In genomic region chr2:143442203-143442602, GRCh38 we compare ENCODE assay signal across 16 cellular contexts.
"Had no signal": no experiment of that assay in that cellular context is flagged by ENCODE, and none has a peak within 500 bp of the region (broad histone marks: within the 10 kb centered on the region; RNA-seq: fewer than 3 reads in every experiment).

No MANE protein-coding gene starts in this region.

- H3K27ac Mint-ChIP-seq: activated naive CD8-positive, alpha-beta T cell treated with anti-CD3 and anti-CD28 coated beads, Interleukin-2, amount 50 U/mL, for 24 hours; activated T-helper 1 cell treated with anti-CD3 and anti-CD28 coated beads, Interleukin-12 subunit alpha, Interleukin-12 subunit beta, Interleukin-2, Interleukin-4 antibody, amounts not matched to agents 30 ng/mL and 10 ng/mL and 1 ng/mL, durations not matched to agents 14 hours and 24 hours and 36 hours; dendritic cell treated with granulocyte-macrophage colony-stimulating factor and Interleukin-4, amounts not matched to agents 40 ng/mL and 50 ng/mL, for 4 days; stimulated activated effector memory CD8-positive, alpha-beta T cell treated with anti-CD3 and anti-CD28 coated beads, Interleukin-12 subunit alpha, Interleukin-12 subunit beta, amount 100 ng/mL, for 72 hours had no signal

- H2AFZ ChIP-seq: parathyroid adenoma had no signal

- H3K9me3 ChIP-seq: upper lobe of left lung had no signal

- H3K4me3 ChIP-seq: smooth muscle cell, upper lobe of left lung had no signal

- ATAC-seq: activated naive CD8-positive, alpha-beta T cell treated with anti-CD3 and anti-CD28 coated beads, Interleukin-2, amount 50 U/mL, for 24 hours; effector memory CD8-positive, alpha-beta T cell; stimulated activated effector memory CD8-positive, alpha-beta T cell treated with anti-CD3 and anti-CD28 coated beads, Interleukin-12 subunit alpha, Interleukin-12 subunit beta, amount 100 ng/mL, for 72 hours had no signal

- H3K27me3 Mint-ChIP-seq: activated naive CD8-positive, alpha-beta T cell treated with anti-CD3 and anti-CD28 coated beads, Interleukin-2, amount 50 U/mL, for 24 hours; dendritic cell treated with granulocyte-macrophage colony-stimulating factor and Interleukin-4, amounts not matched to agents 40 ng/mL and 50 ng/mL, for 4 days; effector memory CD8-positive, alpha-beta T cell had no signal

- H3K79me2 ChIP-seq: parathyroid adenoma had no signal

- H3K27me3 ChIP-seq: upper lobe of left lung had no signal

- DNase-seq: activated CD4-positive, alpha-beta T cell treated with anti-CD3 and anti-CD28 coated beads for 4 hours; activated naive CD4-positive, alpha-beta T cell treated with Interleukin-2 at 50 U/mL for 16 hours; activated naive CD8-positive, alpha-beta T cell treated with anti-CD3 and anti-CD28 coated beads, Interleukin-2, amount 50 U/mL, for 24 hours; central memory CD4-positive, alpha-beta T cell; effector memory CD8-positive, alpha-beta T cell; immature natural killer cell; T-helper 9 cell; WERI-Rb-1 had no signal

- H3K27ac ChIP-seq: epithelial cell of prostate, parathyroid adenoma, upper lobe of left lung, WERI-Rb-1 had no signal

- H3K4me2 ChIP-seq: smooth muscle cell had no signal

- H3K36me3 ChIP-seq: upper lobe of left lung, WERI-Rb-1 had no signal

- H3K4me1 Mint-ChIP-seq: neural crest cell had no signal

- H3K9me3 Mint-ChIP-seq: activated naive CD8-positive, alpha-beta T cell treated with anti-CD3 and anti-CD28 coated beads, Interleukin-2, amount 50 U/mL, for 24 hours; activated T-helper 1 cell treated with anti-CD3 and anti-CD28 coated beads, Interleukin-12 subunit alpha, Interleukin-12 subunit beta, Interleukin-2, Interleukin-4 antibody, amounts not matched to agents 30 ng/mL and 10 ng/mL and 1 ng/mL, durations not matched to agents 14 hours and 24 hours and 36 hours; dendritic cell treated with granulocyte-macrophage colony-stimulating factor and Interleukin-4, amounts not matched to agents 40 ng/mL and 50 ng/mL, for 4 days; effector memory CD8-positive, alpha-beta T cell; immature natural killer cell; neural crest cell; stimulated activated effector memory CD8-positive, alpha-beta T cell treated with anti-CD3 and anti-CD28 coated beads, Interleukin-12 subunit alpha, Interleukin-12 subunit beta, amount 100 ng/mL, for 72 hours had no signal

- H3K4me3 Mint-ChIP-seq: activated naive CD8-positive, alpha-beta T cell treated with anti-CD3 and anti-CD28 coated beads, Interleukin-2, amount 50 U/mL, for 24 hours; activated T-helper 1 cell treated with anti-CD3 and anti-CD28 coated beads, Interleukin-12 subunit alpha, Interleukin-12 subunit beta, Interleukin-2, Interleukin-4 antibody, amounts not matched to agents 30 ng/mL and 10 ng/mL and 1 ng/mL, durations not matched to agents 14 hours and 24 hours and 36 hours; dendritic cell treated with granulocyte-macrophage colony-stimulating factor and Interleukin-4, amounts not matched to agents 40 ng/mL and 50 ng/mL, for 4 days; effector memory CD8-positive, alpha-beta T cell; immature natural killer cell; neural crest cell; stimulated activated effector memory CD8-positive, alpha-beta T cell treated with anti-CD3 and anti-CD28 coated beads, Interleukin-12 subunit alpha, Interleukin-12 subunit beta, amount 100 ng/mL, for 72 hours had no signal

- H3K9ac ChIP-seq: parathyroid adenoma had no signal

- H3K4me1 ChIP-seq: parathyroid adenoma, upper lobe of left lung had no signal
